In the genomic region with DNA sequence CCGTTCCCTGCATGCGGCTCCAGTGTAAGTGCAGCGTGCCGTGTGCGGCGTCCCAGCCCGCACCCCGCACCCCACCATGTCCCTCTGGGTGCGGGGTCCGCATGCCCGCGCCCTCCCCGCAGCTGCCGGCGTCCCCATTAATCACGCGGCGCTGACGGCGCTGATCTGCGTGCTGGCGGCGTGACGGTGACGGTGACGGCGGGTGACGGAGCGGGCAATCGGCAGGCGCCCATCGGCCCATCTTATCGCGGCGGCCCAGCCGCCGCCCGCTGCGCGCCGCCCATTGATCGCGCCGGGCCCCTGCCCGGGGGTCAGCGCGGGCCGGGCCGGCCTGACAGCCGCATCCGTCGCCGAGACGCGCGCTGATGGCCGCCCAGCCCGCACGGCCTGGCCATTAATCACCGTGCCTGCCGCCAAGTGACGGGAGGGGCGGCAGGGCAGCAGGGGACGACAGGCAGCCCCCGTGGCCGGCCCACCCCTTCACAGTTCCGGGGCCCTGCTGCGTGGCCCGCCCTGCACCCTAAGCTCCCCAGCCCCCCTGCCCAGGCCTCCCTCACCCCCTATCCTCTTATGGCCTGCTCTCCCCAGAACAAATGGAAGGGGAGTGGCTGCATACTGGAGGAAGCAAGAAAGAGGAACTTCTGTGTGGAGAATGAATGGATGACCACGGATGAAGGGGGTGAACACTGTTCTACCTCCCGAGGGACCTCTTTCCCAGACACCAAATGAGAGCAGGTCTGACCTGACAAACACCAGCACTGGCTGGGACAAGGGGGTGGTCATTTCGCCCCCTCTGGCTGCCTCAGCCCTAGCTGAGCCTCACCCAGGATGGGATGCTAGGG, we compare ENCODE assay signal across 8 cellular contexts. TPM values are rescaled to one million over a fixed set of nuclear protein-coding genes. Genes with fewer than 3 reads are reported as not detected.
A peak's percentile ranks its signal among the peaks of the same experiment; 100 is the strongest.
DNase-seq lines count a peak whose midpoint lies in the region; ATAC-seq and TF ChIP-seq lines count a peak whose summit lies in the region.

No MANE protein-coding gene starts in this region.

- H3K4me3 Mint-ChIP-seq in osteocyte (ENCODE audit: unreplicated experiment) = no peak overlapping the region

- no peak overlapping the region for H3K27ac Mint-ChIP-seq in osteocyte (ENCODE audit: unreplicated experiment)

- no peaks in the 10 kb centered on the region for H3K27me3 Mint-ChIP-seq in osteocyte (ENCODE audit: unreplicated experiment)

- DNase-seq in NCI-H2107 (lab: John Stamatoyannopoulos, UW) (peak; percentile 34), NCI-H2107 treated with DMSO at 0.1 percent for 48 hours (lab: John Stamatoyannopoulos, UW; ENCODE audit: unreplicated experiment) (no peak), left ventricle myocardium superior (peak; percentile 65), putamen (ENCODE audit: low spot score) (peak; percentile 61), osteocyte (ENCODE audit: extremely low spot score, unreplicated experiment) (no peak)
- DNase-seq in activated naive CD4-positive, alpha-beta T cell treated with anti-CD3 and anti-CD28 coated beads, Interleukin-2, amount 50 U/mL, for 16 hours = peak; percentile 60

- ATAC-seq in left ventricle myocardium superior (peak; percentile 3), GM21367 (IDR thresholded peaks at IDR 0.05; ENCODE audit: unreplicated experiment) (no peak), HG03342 (IDR thresholded peaks at IDR 0.05; ENCODE audit: unreplicated experiment) (no peak)

- peaks cover 11% of the 10 kb centered on the region for H3K36me3 Mint-ChIP-seq in osteocyte (ENCODE audit: unreplicated experiment)

- H3K4me1 Mint-ChIP-seq in osteocyte (ENCODE audit: unreplicated experiment) = peaks cover 25% of the 10 kb centered on the region

- intact Hi-C loops in left ventricle myocardium superior (cut with micrococcal nuclease) = loop anchor here (10.0 kb wide), 1 partner anchor 418 kb away; a partner anchor contains a TSS

- no peak for TF ChIP-seq CTCF in osteocyte (IDR thresholded peaks at IDR 0.05)

- H3K9me3 Mint-ChIP-seq in osteocyte (ENCODE audit: unreplicated experiment) = no peaks in the 10 kb centered on the region

RNA-seq across cellular contexts. Expression of a gene that starts 24.8 kb away (rescaled TPM):
- total RNA-seq in left ventricle myocardium superior (63.4 TPM), osteocyte (307 and 310 TPM in 2 replicates)

RNA-seq across cellular contexts. Expression of a gene that starts 46.6 kb away (rescaled TPM):
- 22.6 TPM for total RNA-seq in left ventricle myocardium superior
- 34.1 and 34.3 TPM in 2 replicates for total RNA-seq in osteocyte

Comparison
In these comparisons a context has a peak if more than half of its experiments do, and no peak if none do; other contexts are left out.
1. DNase-seq: peak in NCI-H2107 (single experiment), activated naive CD4-positive, alpha-beta T cell treated with anti-CD3 and anti-CD28 coated beads, Interleukin-2, amount 50 U/mL, for 16 hours (single experiment), left ventricle myocardium superior (single experiment) and putamen (single experiment); none in NCI-H2107 treated with DMSO at 0.1 percent for 48 hours (single experiment) and osteocyte (single experiment).